10 cellular contexts compared by ENCODE assay signal in genomic region chr3:134463676-134464611, GRCh38. TPM values are rescaled to one million over a fixed set of nuclear protein-coding genes. Genes with fewer than 3 reads are reported as not detected.
DNase-seq lines count a peak whose midpoint lies in the region; ATAC-seq and TF ChIP-seq lines count a peak whose summit lies in the region.
"Had no signal": no experiment of that assay in that cellular context is flagged by ENCODE, and none has a peak within 500 bp of the region (broad histone marks: within the 10 kb centered on the region; RNA-seq: fewer than 3 reads in every experiment).

No MANE protein-coding gene starts in this region.

- H3K9me3 ChIP-seq in subcutaneous abdominal adipose tissue (ENCODE audit: control insufficient read depth in 5 of 5, low read length in 5 of 5), result no peaks in the 10 kb centered on the region

- POLR2A ChIA-PET in activated CD4-positive, alpha-beta memory T cell treated with anti-CD3 and anti-CD28 coated beads for 36 hours (lab: Charles Lee), result no interaction called here

- TF ChIP-seq CTCF in HFFc6 (IDR thresholded peaks at IDR 0.05), result no peak

- intact Hi-C loops in activated CD4-positive, alpha-beta memory T cell treated with anti-CD3 and anti-CD28 coated beads for 36 hours (cut with micrococcal nuclease), result no loop called here

- peak; percentile 98 for DNase-seq in HFFc6
- peak; percentile 96 for DNase-seq in left kidney (ENCODE audit: low read depth, low spot score)
- DNase-seq in foreskin melanocyte, result no peak
- DNase-seq in activated CD4-positive, alpha-beta memory T cell treated with anti-CD3 and anti-CD28 coated beads for 36 hours, result no peak
- DNase-seq in NOMO-1 treated with DMSO at 0.1 percent for 48 hours (lab: John Stamatoyannopoulos, UW; ENCODE audit: unreplicated experiment), result no peak
- DNase-seq: Kasumi-1 had no signal

- peaks cover 10% of the 10 kb centered on the region for H3K27me3 Mint-ChIP-seq in HFFc6 (ENCODE audit: insufficient read depth)
- peaks cover 5% of the 10 kb centered on the region for H3K27me3 Mint-ChIP-seq in activated CD4-positive, alpha-beta memory T cell treated with anti-CD3 and anti-CD28 coated beads for 36 hours

- CTCF ChIA-PET in activated CD4-positive, alpha-beta memory T cell treated with anti-CD3 and anti-CD28 coated beads for 36 hours (lab: Charles Lee), result no interaction called here

- ATAC-seq in HG02623 (IDR thresholded peaks at IDR 0.05; ENCODE audit: unreplicated experiment), result no peak
- ATAC-seq: foreskin keratinocyte had no signal

- H3K9ac ChIP-seq in subcutaneous abdominal adipose tissue (ENCODE audit: low read length in 5 of 5), result peak overlapping the region in 3 of 5 donors; percentile 19 to 78 (median 37)

- H3K4me3 ChIP-seq in subcutaneous abdominal adipose tissue (ENCODE audit: low read depth in 1 of 5, low read length in 5 of 5), result peak overlapping the region in 2 of 5 donors; percentile 10 to 31

- peak overlapping the region; percentile 88 for H3K4me3 Mint-ChIP-seq in HFFc6
- H3K4me3 Mint-ChIP-seq in activated CD4-positive, alpha-beta memory T cell treated with anti-CD3 and anti-CD28 coated beads for 36 hours, result no peak overlapping the region

- no peaks in the 10 kb centered on the region for H3K36me3 ChIP-seq in subcutaneous abdominal adipose tissue (ENCODE audit: control insufficient read depth in 5 of 5, insufficient read depth in 5 of 5, low read length in 5 of 5)

- H3K4me1 Mint-ChIP-seq in HFFc6 (ENCODE audit: low read depth), result peaks cover 82% of the 10 kb centered on the region
- no peaks in the 10 kb centered on the region for H3K4me1 Mint-ChIP-seq in activated CD4-positive, alpha-beta memory T cell treated with anti-CD3 and anti-CD28 coated beads for 36 hours (ENCODE audit: low read depth)

- H3K27me3 ChIP-seq in subcutaneous abdominal adipose tissue (ENCODE audit: control insufficient read depth in 5 of 5, insufficient read depth in 4 of 5, low read length in 5 of 5), result no peaks in the 10 kb centered on the region
- H3K27me3 ChIP-seq: foreskin keratinocyte had no signal

- no peaks in the 10 kb centered on the region; the same call in 1 of the 2 replicates for H3K9me3 Mint-ChIP-seq in HFFc6
- H3K9me3 Mint-ChIP-seq in activated CD4-positive, alpha-beta memory T cell treated with anti-CD3 and anti-CD28 coated beads for 36 hours, result no peaks in the 10 kb centered on the region

- peak overlapping the region; percentile 100 for H3K27ac Mint-ChIP-seq in HFFc6
- no peak overlapping the region for H3K27ac Mint-ChIP-seq in activated CD4-positive, alpha-beta memory T cell treated with anti-CD3 and anti-CD28 coated beads for 36 hours

- H3K36me3 Mint-ChIP-seq in HFFc6 (ENCODE audit: low read depth), result no peaks in the 10 kb centered on the region
- no peaks in the 10 kb centered on the region for H3K36me3 Mint-ChIP-seq in activated CD4-positive, alpha-beta memory T cell treated with anti-CD3 and anti-CD28 coated beads for 36 hours

- H3K4me1 ChIP-seq in subcutaneous abdominal adipose tissue (ENCODE audit: control insufficient read depth in 5 of 5, insufficient read depth in 5 of 5, low read length in 5 of 5), result peaks cover 5 to 66% (median 55%) of the 10 kb centered on the region in 5 donors

- H3K27ac ChIP-seq in cingulate gyrus (ENCODE audit: low read depth, low read length) (peak overlapping the region; percentile 60), subcutaneous abdominal adipose tissue (ENCODE audit: low read depth, low read length) (peak overlapping the region; percentile 93)
- H3K27ac ChIP-seq: foreskin keratinocyte had no signal

RNA-seq across cellular contexts. Expression of gene ANAPC13, which starts 21.8 kb away (rescaled TPM):
- total RNA-seq in HFFc6 (2021; fragmentation: NEBNext Ultra II Directional; extraction: Animal tissue kit (Norgen Biotek cat#: 25700)), result 100 to 1,000 TPM; 123 to 152 (median 137) TPM
- 10 to 100 TPM; 30.1 to 33.1 TPM for total RNA-seq in activated CD4-positive, alpha-beta memory T cell treated with anti-CD3 and anti-CD28 coated beads for 36 hours

RNA-seq across cellular contexts. Expression of gene CEP63, which starts 21.9 kb away (rescaled TPM):
- total RNA-seq in HFFc6 (2021; fragmentation: NEBNext Ultra II Directional; extraction: Animal tissue kit (Norgen Biotek cat#: 25700)), result 10 to 100 TPM; 17.3 to 23.3 (median 21.3) TPM
- 10 to 100 TPM; 22.4 to 23.7 TPM for total RNA-seq in activated CD4-positive, alpha-beta memory T cell treated with anti-CD3 and anti-CD28 coated beads for 36 hours

Comparison
In these comparisons a context has a peak if more than half of its experiments do, and no peak if none do; other contexts are left out.
1. DNase-seq: peak in HFFc6 (single experiment) and left kidney (single experiment); none in foreskin melanocyte (single experiment), activated CD4-positive, alpha-beta memory T cell treated with anti-CD3 and anti-CD28 coated beads for 36 hours (single experiment) and NOMO-1 treated with DMSO at 0.1 percent for 48 hours (single experiment).